ENCODE assay signal across 24 cellular contexts in genomic region chr13:29587645-29588044, GRCh38. TPM values are rescaled to one million over a fixed set of nuclear protein-coding genes. Genes with fewer than 3 reads are reported as not detected.
DNase-seq lines count a peak whose midpoint lies in the region; ATAC-seq, FAIRE-seq and TF ChIP-seq lines count a peak whose summit lies in the region.
"Had no signal": no experiment of that assay in that cellular context is flagged by ENCODE, and none has a peak within 500 bp of the region (broad histone marks: within the 10 kb centered on the region; RNA-seq: fewer than 3 reads in every experiment).

No MANE protein-coding gene starts in this region.

- 54% methylated on average over 5 of the region's 7 CpGs for WGBS in K562 (ENCODE audit: insufficient coverage, low coverage, missing lambda C conversion rate)

- no peak overlapping the region for H3K27ac Mint-ChIP-seq in stimulated activated naive CD8-positive, alpha-beta T cell treated with anti-CD3 and anti-CD28 coated beads, Interleukin-15, amount 100 ng/mL, for 72 hours
- H3K27ac Mint-ChIP-seq: activated B cell treated with CpG ODN at 0.5 μM for 24 hours; activated naive CD4-positive, alpha-beta T cell treated with anti-CD3 and anti-CD28 coated beads, Interleukin-2, amount 50 U/mL, for 24 hours; progenitor cell of endocrine pancreas; T-helper 2 cell treated with Interferon-gamma antibody and Interleukin-4, amounts not matched to agents 5 μg/mL and 100 μg/mL, for 36 hours had no signal

- H3K4me3 ChIP-seq in K562 = no peak overlapping the region
- H3K4me3 ChIP-seq: BLaER1, gastroesophageal sphincter, skin epidermis had no signal

- no peak overlapping the region for H3K4me2 ChIP-seq in K562 (ENCODE audit: insufficient read depth, low read length)
- H3K4me2 ChIP-seq: BLaER1, KMS-11 had no signal

- no peaks in the 10 kb centered on the region for H3K9me3 Mint-ChIP-seq in stimulated activated naive CD8-positive, alpha-beta T cell treated with anti-CD3 and anti-CD28 coated beads, Interleukin-15, amount 100 ng/mL, for 72 hours
- H3K9me3 Mint-ChIP-seq: activated B cell treated with CpG ODN at 0.5 μM for 24 hours; activated naive CD4-positive, alpha-beta T cell treated with anti-CD3 and anti-CD28 coated beads, Interleukin-2, amount 50 U/mL, for 24 hours; T-helper 2 cell treated with Interferon-gamma antibody and Interleukin-4, amounts not matched to agents 5 μg/mL and 100 μg/mL, for 36 hours had no signal

- no peak for TF ChIP-seq EP300 in K562 (IDR thresholded peaks at IDR 0.05; ENCODE audit: low read length)

- POLR2A ChIA-PET in K562 (lab: Yijun Ruan, JAX) = interaction anchor here (0.5 kb wide), 1 partner anchor 1303 kb away, joined by 3 read pairs; no protein-coding TSS in a partner anchor

- no TSS peak for BruUV-seq in K562 (replicated peaks; lab: Mats Ljungman, UMichigan)

- no peak overlapping the region for H3K27ac ChIP-seq in K562 (ENCODE audit: extremely low read depth, low read depth, low read length)
- H3K27ac ChIP-seq: BLaER1, gastroesophageal sphincter, KMS-11 had no signal

- intact Hi-C loops in K562 (cut with micrococcal nuclease) = no loop called here

- no peak for FAIRE-seq in K562 (lab: Jason Lieb, UNC)
- FAIRE-seq: A204.1 had no signal

- no peak overlapping the region for H3K4me3 Mint-ChIP-seq in stimulated activated naive CD8-positive, alpha-beta T cell treated with anti-CD3 and anti-CD28 coated beads, Interleukin-15, amount 100 ng/mL, for 72 hours
- H3K4me3 Mint-ChIP-seq: activated B cell treated with CpG ODN at 0.5 μM for 24 hours; activated CD8-positive, alpha-beta T cell treated with anti-CD3 and anti-CD28 coated beads, Interleukin-2, amount 10 ng/mL, durations not matched to agents 7 days and 5 days; T-helper 2 cell treated with Interferon-gamma antibody and Interleukin-4, amounts not matched to agents 5 μg/mL and 100 μg/mL, for 36 hours had no signal

- H4K20me1 ChIP-seq in K562 (replicated peaks; ENCODE audit: control insufficient read depth, insufficient read depth, low read length) = peaks cover 87% of the 10 kb centered on the region

- TF ChIP-seq RAD21 in K562 (CRISPR knock-in tag; conservative IDR thresholded peaks at IDR 0.05 in 1 of 2, IDR thresholded peaks at IDR 0.05 in 1 of 2) = no peak

- peaks cover 99% of the 10 kb centered on the region for H3K79me2 ChIP-seq in K562 (ENCODE audit: control insufficient read depth, insufficient read depth, low read length)

- H3K4me1 ChIP-seq in K562 (replicated peaks in 1 of 2; ENCODE audit: control insufficient read depth in 2 of 2, insufficient read depth in 2 of 2, low read length in 2 of 2) = peaks cover 18 to 20% of the 10 kb centered on the region in 2 experiments; a peak in 4 of 5 replicates

- peak; percentile 41 for ATAC-seq in stimulated activated naive CD8-positive, alpha-beta T cell treated with anti-CD3 and anti-CD28 coated beads, Interleukin-15, Interleukin-2, amounts not matched to agents 100 U/mL and 50 U/mL, for 24 hours
- ATAC-seq in stimulated activated naive CD8-positive, alpha-beta T cell treated with anti-CD3 and anti-CD28 coated beads, Interleukin-15, amount 100 ng/mL, for 72 hours = no peak
- peak; percentile 8; the same call in 1 of the 3 replicates for ATAC-seq in K562
- ATAC-seq: activated CD8-positive, alpha-beta T cell treated with anti-CD3 and anti-CD28 coated beads, Interleukin-2, amount 10 ng/mL, durations not matched to agents 7 days and 5 days; gastroesophageal sphincter had no signal

- no peak for DNase-seq in stimulated activated naive CD8-positive, alpha-beta T cell treated with anti-CD3 and anti-CD28 coated beads, Interleukin-15, Interleukin-2, amounts not matched to agents 100 U/mL and 50 U/mL, for 24 hours
- no peak for DNase-seq in stimulated activated naive CD8-positive, alpha-beta T cell treated with anti-CD3 and anti-CD28 coated beads, Interleukin-15, amount 100 ng/mL, for 72 hours
- DNase-seq in K562 (ENCODE audit: extremely low read depth in 1 of 4, low spot score in 3 of 4) = peak in 1 of 4 experiments; percentile 15
- peak; percentile 64 for DNase-seq in iris pigment epithelial cell (ENCODE audit: low read depth)
- no peak for DNase-seq in cerebellum (ENCODE audit: low spot score)
- DNase-seq in NCI-H446 treated with DMSO at 0.1 percent for 48 hours (lab: John Stamatoyannopoulos, UW) = no peak
- no peak for DNase-seq in SHP77 treated with DMSO at 0.1 percent for 48 hours (lab: John Stamatoyannopoulos, UW)
- no peak for DNase-seq in cortex of kidney (lab: John Stamatoyannopoulos, UW)
- DNase-seq: activated B cell treated with CpG ODN at 0.5 μM for 24 hours; activated CD8-positive, alpha-beta T cell treated with anti-CD3 and anti-CD28 coated beads, Interleukin-2, amount 10 ng/mL, durations not matched to agents 7 days and 5 days; activated T-cell treated with anti-CD3 and anti-CD28 coated beads, Interleukin-2, amount 50 U/mL, for 48 hours; GDM1; HCEC 1CT; NCI-H1048; NCI-H510A; OCI-M1 had no signal

- no peaks in the 10 kb centered on the region for H3K27me3 ChIP-seq in K562 (ENCODE audit: control insufficient read depth in 2 of 2, insufficient read depth in 2 of 2, low read length in 2 of 2)
- H3K27me3 ChIP-seq: BLaER1, gastroesophageal sphincter had no signal

- peaks cover 29% of the 10 kb centered on the region; the same call in 2 of the 3 replicates for H3K36me3 ChIP-seq in K562 (ENCODE audit: control insufficient read depth, insufficient read depth, low read length)
- H3K36me3 ChIP-seq: gastroesophageal sphincter had no signal

- no peak for TF ChIP-seq POLR2A in K562 (conservative IDR thresholded peaks at IDR 0.05)

- H3K9me3 ChIP-seq in K562 (replicated peaks; ENCODE audit: control insufficient read depth, insufficient read depth, low read depth, low read length) = no peaks in the 10 kb centered on the region
- H3K9me3 ChIP-seq: BLaER1, gastroesophageal sphincter had no signal

- H3K9me1 ChIP-seq in K562 (ENCODE audit: control insufficient read depth, insufficient read depth, low read length) = peaks cover 20% of the 10 kb centered on the region

- H3K9ac ChIP-seq in K562 (ENCODE audit: insufficient read depth in 1 of 2, low read depth in 2 of 2, low read length in 2 of 2) = peak overlapping the region in 1 of 2 experiments; percentile 35; a peak in 1 of 4 replicates
- H3K9ac ChIP-seq: BLaER1, KMS-11 had no signal

- in situ Hi-C loops in K562 (cut with MboI) = no loop called here

- no peak for TF ChIP-seq CTCF in K562 (IDR thresholded peaks at IDR 0.05 in 2 of 3, conservative IDR thresholded peaks at IDR 0.05 in 1 of 3; ENCODE audit: insufficient read depth in 2 of 3, low read depth in 1 of 3, low read length in 3 of 3)

- no peak overlapping the region for H2AFZ ChIP-seq in K562 (ENCODE audit: low read depth, low read length)

- no peaks in the 10 kb centered on the region for H3K27me3 Mint-ChIP-seq in stimulated activated naive CD8-positive, alpha-beta T cell treated with anti-CD3 and anti-CD28 coated beads, Interleukin-15, amount 100 ng/mL, for 72 hours
- H3K27me3 Mint-ChIP-seq: activated B cell treated with CpG ODN at 0.5 μM for 24 hours; activated naive CD4-positive, alpha-beta T cell treated with anti-CD3 and anti-CD28 coated beads, Interleukin-2, amount 50 U/mL, for 24 hours had no signal

- H3K4me1 Mint-ChIP-seq in stimulated activated naive CD8-positive, alpha-beta T cell treated with anti-CD3 and anti-CD28 coated beads, Interleukin-15, amount 100 ng/mL, for 72 hours = peaks cover 85% of the 10 kb centered on the region

- CTCF ChIA-PET in K562 (lab: Yijun Ruan, JAX; ENCODE audit: low intra/inter-chr PET ratio) = no interaction called here

TF ChIP-seq in K562, 482 proteins besides CTCF, POLR2A, EP300 and RAD21:
- no peak for TF ChIP-seq ZNF217 (CRISPR knock-in tag; IDR thresholded peaks at IDR 0.05)
- TF ChIP-seq POLR2G (IDR thresholded peaks at IDR 0.05; ENCODE audit: low read depth, low read length) = 0 out of 2 replicates have a peak, but pooled peaks have one; percentile 17
- no peak for TF ChIP-seq ZNF449 (CRISPR knock-in tag; IDR thresholded peaks at IDR 0.05)
- no peak for TF ChIP-seq MAFF (IDR thresholded peaks at IDR 0.05; ENCODE audit: low read length)
- no peak for TF ChIP-seq NCOA4 (IDR thresholded peaks at IDR 0.05; ENCODE audit: partially characterized antibody)
TF ChIP-seq in K562: peak in this region for 1.

RNA-seq across cellular contexts. Expression of gene SLC7A1, which starts 7.8 kb away (rescaled TPM):
- total RNA-seq in K562 (2011; cell fraction: chromatin; rRNA removed; ENCODE audit: low replicate concordance) = 52.2 and 97.5 TPM in 2 replicates
- total RNA-seq in K562 (2011; cell fraction: nucleolus; rRNA removed) = 63.0 and 63.5 TPM in 2 replicates
- total RNA-seq in K562 (2011; cell fraction: nucleoplasm; rRNA removed) = 73.4 and 74.0 TPM in 2 replicates
- total RNA-seq in K562 (2014; rRNA removed) (12.7 and 16.0 TPM in 2 replicates), K562 (2014; rRNA removed; fragmentation: Illumina TruSeq; extraction: Trizol) (10.1 and 10.8 TPM in 2 replicates), K562 (2015; rRNA removed; fragmentation: Illumina TruSeq; extraction: Trizol) (7.1 and 7.5 TPM in 2 replicates), K562 (2021) (57.0 and 69.7 TPM in 2 replicates), cerebellum (32.0 TPM)
- polyA plus RNA-seq in K562 (2011; rRNA removed) (8.0 and 10.2 TPM in 2 replicates), K562 (2014; fragmentation: Illumina TruSeq; extraction: Trizol) (33.3 and 35.7 TPM in 2 replicates), K562 (2014; fragmentation: Nextera tagmentation; extraction: Ambion mirVana) (1 to 10 TPM; 3.3 to 4.6 TPM), K562 (2014; rRNA removed) (16.3 TPM in 2 replicates)
- polyA plus RNA-seq in K562 (2011; cell fraction: cytosol; rRNA removed) = 10.2 and 10.3 TPM in 2 replicates
- 29.0 and 33.7 TPM in 2 replicates for polyA plus RNA-seq in K562 (2011; cell fraction: nucleus; rRNA removed)
- polyA plus RNA-seq in K562 (2012) = 16.6 and 30.7 TPM in 2 replicates
- polyA minus RNA-seq in K562 (2011; rRNA and poly(A)+ RNA removed) = 12.2 and 13.9 TPM in 2 replicates
- polyA minus RNA-seq in K562 (2011; cell fraction: cytosol; rRNA and poly(A)+ RNA removed) = 20.3 and 27.4 TPM in 2 replicates
- polyA minus RNA-seq in K562 (2011; cell fraction: nucleus; rRNA and poly(A)+ RNA removed) = 19.1 and 25.2 TPM in 2 replicates
